Comparison of ENCODE assay signal across 8 cellular contexts in the genomic region with DNA sequence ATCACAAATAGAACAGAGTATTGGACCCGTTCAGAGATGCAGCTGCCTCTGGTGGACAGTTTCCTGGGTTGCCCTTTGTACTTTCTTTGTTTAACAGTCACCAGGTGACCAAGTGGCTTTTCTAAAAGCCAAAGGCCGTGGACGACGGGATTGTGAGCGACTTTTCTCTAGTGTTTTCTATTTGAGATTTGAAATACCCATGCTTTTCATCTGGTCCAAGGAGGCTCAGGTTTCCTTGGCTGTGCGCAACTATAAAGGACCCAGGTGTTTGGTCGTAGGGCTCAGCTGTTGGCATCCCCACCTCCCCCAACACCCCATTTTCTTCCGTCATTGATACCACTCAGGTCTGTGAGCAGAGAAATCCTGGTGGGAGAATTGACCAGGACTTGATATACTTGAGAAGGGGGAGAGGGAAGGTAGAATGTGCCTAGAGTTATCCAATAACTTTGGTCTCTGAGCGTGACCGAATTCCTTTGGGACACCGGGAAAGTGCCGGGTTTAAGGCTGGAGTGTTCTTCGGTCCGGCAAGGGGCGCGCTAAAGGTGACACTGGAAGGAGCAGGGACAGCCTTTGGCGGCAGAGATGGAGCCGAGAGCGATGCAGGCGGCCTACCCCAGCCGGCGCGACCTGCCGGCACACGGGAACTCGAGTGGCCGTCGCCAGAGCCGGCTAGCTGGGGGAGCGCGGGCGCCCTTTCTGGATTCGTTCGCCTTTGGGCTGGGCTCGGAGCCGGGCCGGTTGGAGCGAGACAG.
DNase-seq lines count a peak whose midpoint lies in the region; TF ChIP-seq lines count a peak whose summit lies in the region.

No MANE protein-coding gene starts in this region.

- DNase-seq in DMS79 treated with DMSO at 0.1 percent for 48 hours (lab: John Stamatoyannopoulos, UW) (peak; percentile 72), DMS79 (lab: John Stamatoyannopoulos, UW) (no peak), NCI-H1930 (lab: John Stamatoyannopoulos, UW) (peak; percentile 38 to 63), chondrocyte (ENCODE audit: low spot score) (no peak), myocyte (ENCODE audit: low read depth) (peak; percentile 56), NCI-H2081 treated with DMSO at 0.1 percent for 48 hours (lab: John Stamatoyannopoulos, UW) (no peak), posterior vena cava (ENCODE audit: low spot score) (no peak)
- no peak for DNase-seq in stimulated activated naive CD4-positive, alpha-beta T cell (lab: John Stamatoyannopoulos, UW)

- no peaks in the 10 kb centered on the region for H3K27me3 Mint-ChIP-seq in chondrocyte (ENCODE audit: low read depth)

- peak overlapping the region; percentile 95 for H3K27ac Mint-ChIP-seq in chondrocyte (ENCODE audit: unreplicated experiment)

- peaks cover 2% of the 10 kb centered on the region for H3K36me3 Mint-ChIP-seq in chondrocyte (ENCODE audit: low read depth)

- no peaks in the 10 kb centered on the region for H3K9me3 Mint-ChIP-seq in chondrocyte (ENCODE audit: low read depth)

- TF ChIP-seq CTCF in chondrocyte (IDR thresholded peaks at IDR 0.05): no peak

- H3K4me3 Mint-ChIP-seq in chondrocyte (ENCODE audit: unreplicated experiment): peak overlapping the region; percentile 78

- intact Hi-C loops in posterior vena cava (cut with DNase I): no loop called here

- peaks cover 74% of the 10 kb centered on the region for H3K4me1 Mint-ChIP-seq in chondrocyte (ENCODE audit: low read depth)

Comparison
In these comparisons a context has a peak if more than half of its experiments do, and no peak if none do; other contexts are left out.
1. DNase-seq: peak in DMS79 treated with DMSO at 0.1 percent for 48 hours (single experiment), NCI-H1930 (2 of 2) and myocyte (single experiment); none in DMS79 (single experiment), chondrocyte (single experiment), stimulated activated naive CD4-positive, alpha-beta T cell (0 of 6), NCI-H2081 treated with DMSO at 0.1 percent for 48 hours (single experiment) and posterior vena cava (single experiment).